In the genomic region with DNA sequence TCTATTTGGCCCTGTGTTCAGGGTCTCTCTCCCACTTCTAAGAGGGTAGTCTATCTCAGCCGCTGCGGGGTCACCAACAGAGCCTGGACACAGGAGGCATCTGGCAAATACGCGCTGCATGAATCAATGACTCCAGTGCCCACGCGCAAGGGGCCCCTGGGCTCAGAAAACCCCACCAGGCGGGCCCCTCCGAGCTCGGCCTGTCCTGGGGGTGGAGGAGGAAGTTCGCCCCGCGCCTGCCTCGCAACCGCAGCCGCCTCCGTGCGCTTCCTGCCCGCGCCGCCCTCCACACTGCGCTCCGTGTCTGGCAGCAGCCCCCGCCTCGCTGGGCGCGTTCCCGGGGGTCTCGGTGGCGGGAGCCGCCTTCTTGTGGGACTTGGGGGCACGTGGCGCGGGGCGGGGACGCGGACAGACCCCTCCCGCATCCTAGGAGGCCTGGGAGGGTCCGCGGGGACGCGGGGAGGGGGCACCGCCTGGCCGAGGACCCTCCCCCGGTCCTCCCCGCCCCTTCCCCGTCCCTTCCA, we compare ENCODE assay signal across 8 cellular contexts. TPM values are rescaled to one million over a fixed set of nuclear protein-coding genes. Genes with fewer than 3 reads are reported as not detected.
DNase-seq lines count a peak whose midpoint lies in the region; ATAC-seq and TF ChIP-seq lines count a peak whose summit lies in the region.

No MANE protein-coding gene starts in this region.

- no peak overlapping the region for H2BK15ac ChIP-seq in mesendoderm (replicated peaks; ENCODE audit: low read depth)

- H3K4me1 ChIP-seq in mesendoderm (ENCODE audit: control insufficient read depth, low read depth, low read length) = peaks cover 2% of the 10 kb centered on the region

- H3K27ac Mint-ChIP-seq in stimulated activated memory B cell treated with anti-CD40 and anti-IgM and Interleukin-4, amounts not matched to agents 10 μg/mL and 1 μg/mL and 100 μg/mL, for 72 hours = peak overlapping the region; percentile 90

- peak; percentile 39 for DNase-seq in GDM1 (lab: John Stamatoyannopoulos, UW)
- DNase-seq in caudate nucleus (lab: John Stamatoyannopoulos, UW) = peak in 2 of 61 donors; percentile 14 to 65
- no peak for DNase-seq in mesendoderm
- DNase-seq in mesenteric fat pad (ENCODE audit: low spot score) = no peak
- DNase-seq in KG1 (lab: John Stamatoyannopoulos, UW) = no peak

- H3K9me3 Mint-ChIP-seq in stimulated activated memory B cell treated with anti-CD40 and anti-IgM and Interleukin-4, amounts not matched to agents 10 μg/mL and 1 μg/mL and 100 μg/mL, for 72 hours = no peaks in the 10 kb centered on the region

- H3K27me3 Mint-ChIP-seq in stimulated activated memory B cell treated with anti-CD40 and anti-IgM and Interleukin-4, amounts not matched to agents 10 μg/mL and 1 μg/mL and 100 μg/mL, for 72 hours = no peaks in the 10 kb centered on the region

- no peak overlapping the region for H2BK120ac ChIP-seq in mesendoderm (ENCODE audit: low read depth, low read length)

- peak overlapping the region; percentile 70 for H3K56ac ChIP-seq in mesendoderm (ENCODE audit: low read length)

- H3K27ac ChIP-seq in VCaP (peak overlapping the region; percentile 59; the same call in 1 of the 2 replicates), caudate nucleus (ENCODE audit: low read depth, low read length) (peak overlapping the region; percentile 44), mesendoderm (ENCODE audit: low read depth, low read length) (no peak overlapping the region)

- WGBS in mesendoderm (ENCODE audit: extremely low coverage, insufficient coverage, low lambda C conversion rate) = no CpG with 5 or more reads among the region's 46 CpGs

- H3K9ac ChIP-seq in mesendoderm (ENCODE audit: low read length) = peak overlapping the region; percentile 50

- ATAC-seq in HG03095 (IDR thresholded peaks at IDR 0.05; ENCODE audit: unreplicated experiment) = peak; percentile 32
- peak; percentile 56 for ATAC-seq in stimulated activated memory B cell treated with anti-CD40 and anti-IgM and Interleukin-4, amounts not matched to agents 10 μg/mL and 1 μg/mL and 100 μg/mL, for 72 hours

- peaks cover 17% of the 10 kb centered on the region for H3K36me3 Mint-ChIP-seq in stimulated activated memory B cell treated with anti-CD40 and anti-IgM and Interleukin-4, amounts not matched to agents 10 μg/mL and 1 μg/mL and 100 μg/mL, for 72 hours

- peak overlapping the region; percentile 36 for H3K4me2 ChIP-seq in mesendoderm (ENCODE audit: low read length)

- peaks cover 18% of the 10 kb centered on the region for H3K79me1 ChIP-seq in mesendoderm (ENCODE audit: low read length)

- no peak overlapping the region for H3K18ac ChIP-seq in mesendoderm (ENCODE audit: low read length)

- peaks cover 68% of the 10 kb centered on the region for H3K4me1 Mint-ChIP-seq in stimulated activated memory B cell treated with anti-CD40 and anti-IgM and Interleukin-4, amounts not matched to agents 10 μg/mL and 1 μg/mL and 100 μg/mL, for 72 hours

- H3K4ac ChIP-seq in mesendoderm (ENCODE audit: low read depth, low read length) = no peak overlapping the region

- H4K5ac ChIP-seq in mesendoderm (ENCODE audit: low read length) = no peak overlapping the region

- H3K27me3 ChIP-seq in mesendoderm (ENCODE audit: insufficient read depth, low read length, poor library complexity) = peaks cover 3% of the 10 kb centered on the region

- H4K8ac ChIP-seq in mesendoderm (ENCODE audit: low read depth, low read length) = no peak overlapping the region

- H3K36me3 ChIP-seq in mesendoderm (ENCODE audit: control insufficient read depth, insufficient read depth, low read length) = no peaks in the 10 kb centered on the region

- no peak overlapping the region for H3K23ac ChIP-seq in mesendoderm (ENCODE audit: low read length)

- H3K79me2 ChIP-seq in mesendoderm (ENCODE audit: control insufficient read depth, insufficient read depth, low read length) = peaks cover 18% of the 10 kb centered on the region

- no peak overlapping the region for H3K4me3 ChIP-seq in mesendoderm (ENCODE audit: low read length)

- no peak for TF ChIP-seq CTCF in VCaP (conservative IDR thresholded peaks at IDR 0.05)

- no peak overlapping the region for H2AK5ac ChIP-seq in mesendoderm (ENCODE audit: low read length)

- H2BK5ac ChIP-seq in mesendoderm (ENCODE audit: low read length) = no peak overlapping the region

- peak overlapping the region; percentile 78 for H3K4me3 Mint-ChIP-seq in stimulated activated memory B cell treated with anti-CD40 and anti-IgM and Interleukin-4, amounts not matched to agents 10 μg/mL and 1 μg/mL and 100 μg/mL, for 72 hours

RNA-seq across cellular contexts. Expression of a gene that starts 0.8 kb away (rescaled TPM):
- polyA plus RNA-seq in mesendoderm (2013, experiment 1 of 2) = 86.6 TPM
- polyA plus RNA-seq in mesendoderm (2013, experiment 2 of 2) = 82.2 TPM
- 30.5 TPM for total RNA-seq in mesenteric fat pad
